In the genomic region with DNA sequence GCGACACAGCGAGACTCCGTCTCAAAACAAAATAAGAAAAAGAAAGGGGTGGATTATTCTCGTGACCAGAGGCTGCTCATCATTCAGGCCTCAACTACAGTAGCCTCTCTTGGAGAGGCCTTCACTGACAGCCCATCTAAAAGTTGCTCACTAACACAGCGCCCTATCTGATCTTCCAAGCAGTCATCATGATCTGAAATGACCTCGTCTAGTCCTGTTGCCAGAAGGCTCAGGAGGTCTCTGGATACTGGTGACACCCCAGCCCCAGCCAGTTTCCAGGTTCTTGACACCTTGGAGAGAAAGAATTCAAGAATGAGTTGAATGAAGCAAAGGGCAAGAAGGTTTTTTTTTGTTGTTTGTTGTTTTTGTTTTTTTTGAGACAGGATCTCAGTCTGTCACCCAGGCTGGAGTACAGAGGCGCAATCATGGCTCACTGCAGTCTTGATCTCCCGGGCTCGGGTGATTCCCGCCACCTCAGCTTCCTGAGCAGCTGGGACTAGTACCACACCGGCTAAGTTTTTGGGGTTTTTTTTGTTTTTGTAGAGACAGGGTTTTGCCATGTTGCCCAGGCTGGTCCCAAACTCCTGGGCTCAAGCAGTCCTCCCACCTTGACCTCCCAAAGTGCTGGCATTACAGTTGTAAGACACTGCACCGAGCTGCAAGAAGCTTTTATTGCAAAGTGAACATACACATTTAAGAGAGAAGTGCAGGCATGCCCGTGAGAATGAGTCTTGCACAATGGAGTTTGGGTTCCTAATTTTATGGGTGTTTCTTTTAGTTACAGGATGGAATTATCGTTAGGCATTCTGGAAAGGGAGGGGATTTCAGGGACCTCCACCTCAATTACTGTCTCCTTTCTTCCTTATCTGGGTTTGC, we compare ENCODE assay signal across 9 cellular contexts. TPM values are rescaled to one million over a fixed set of nuclear protein-coding genes. Genes with fewer than 3 reads are reported as not detected.
DNase-seq lines count a peak whose midpoint lies in the region; ATAC-seq and TF ChIP-seq lines count a peak whose summit lies in the region.
"Had no signal": no experiment of that assay in that cellular context is flagged by ENCODE, and none has a peak within 500 bp of the region (broad histone marks: within the 10 kb centered on the region; RNA-seq: fewer than 3 reads in every experiment).

No MANE protein-coding gene starts in this region.

- intact Hi-C loops in activated naive CD4-positive, alpha-beta T cell treated with anti-CD3 and anti-CD28 coated beads for 36 hours (cut with micrococcal nuclease) = loop anchor here (5.0 to 10.0 kb wide), 3 partner anchors 212 to 545 kb away; partner anchors contain the start of genes LITAF and SOCS1
- intact Hi-C loops in stomach (cut with DNase I; ENCODE audit: low total_unique reads) = loop anchor here (10.0 kb wide), 1 partner anchor 55 kb away; the partner anchor contains the start of gene TXNDC11

- H3K4me3 ChIP-seq in fibroblast of lung (replicated peaks in 1 of 4; ENCODE audit: control extremely low read depth in 1 of 4, insufficient read depth in 1 of 4, low read depth in 3 of 4, low read length in 4 of 4) (no peak overlapping the region), stomach (peak overlapping the region in 1 of 4 donors; percentile 59), coronary artery (no peak overlapping the region)

- H3K9me3 ChIP-seq in fibroblast of lung (ENCODE audit: control insufficient read depth, insufficient read depth, low read depth, low read length) (no peaks in the 10 kb centered on the region), stomach (no peaks in the 10 kb centered on the region)

- CTCF ChIA-PET in activated naive CD4-positive, alpha-beta T cell treated with anti-CD3 and anti-CD28 coated beads for 36 hours (lab: Charles Lee) = interaction anchor here (0.9 to 1.5 kb wide), 2 partner anchors 30 to 40 kb away, joined by 3 read pairs; no protein-coding TSS in a partner anchor
- CTCF ChIA-PET in T-cell (lab: Charles Lee) = interaction anchor here in 1 of 2 donors (0.6 to 4.0 kb wide), 2 partner anchors 14 to 59 kb away, joined by 3 to 37 read pairs; no protein-coding TSS in a partner anchor

- TF ChIP-seq CTCF in fibroblast of lung (conservative IDR thresholded peaks at IDR 0.05 in 1 of 2, IDR thresholded peaks at IDR 0.05 in 1 of 2; ENCODE audit: low read depth in 1 of 2, low read length in 2 of 2) (no peak), stomach (IDR thresholded peaks at IDR 0.05) (no peak), coronary artery (IDR thresholded peaks at IDR 0.05) (no peak)

- peaks cover 6% of the 10 kb centered on the region for H3K4me1 ChIP-seq in fibroblast of lung (ENCODE audit: control insufficient read depth, extremely low read depth, insufficient read depth, low read length)
- H3K4me1 ChIP-seq in stomach = peaks cover 27 to 46% (median 41%) of the 10 kb centered on the region in 4 donors

- DNase-seq in activated naive CD4-positive, alpha-beta T cell treated with anti-CD3 and anti-CD28 coated beads for 36 hours = peak; percentile 78
- no peak for DNase-seq in activated naive CD4-positive, alpha-beta T cell treated with Interleukin-2 at 50 U/mL for 16 hours
- DNase-seq in T-cell (peak in 18 of 34 experiments; percentile 17 to 55 (median 35)), fibroblast of lung (ENCODE audit: low read depth in 2 of 2) (no peak), stomach (no peak), coronary artery (ENCODE audit: low spot score) (no peak), NCI-H2107 treated with DMSO at 0.1 percent for 48 hours (lab: John Stamatoyannopoulos, UW; ENCODE audit: unreplicated experiment) (no peak), NCI-H2081 (lab: John Stamatoyannopoulos, UW) (no peak)
- DNase-seq: NCI-H187 had no signal

- no peak overlapping the region for H2AFZ ChIP-seq in fibroblast of lung (ENCODE audit: low read length)

- H3K27me3 ChIP-seq in fibroblast of lung (ENCODE audit: control insufficient read depth, insufficient read depth, low read length) (no peaks in the 10 kb centered on the region), stomach (no peaks in the 10 kb centered on the region)

- H3K27ac Mint-ChIP-seq in activated naive CD4-positive, alpha-beta T cell treated with anti-CD3 and anti-CD28 coated beads for 36 hours = peak overlapping the region; percentile 93
- H3K27ac Mint-ChIP-seq in T-cell = peak overlapping the region; percentile 94 to 98

- H4K20me1 ChIP-seq in fibroblast of lung (ENCODE audit: control insufficient read depth, extremely low read depth, insufficient read depth, low read length) = no peaks in the 10 kb centered on the region

- POLR2A ChIA-PET in T-cell (lab: Charles Lee) = interaction anchor here (0.7 to 1.1 kb wide), 3 partner anchors 9 to 13 kb away, joined by 3 to 6 read pairs (median 5); no protein-coding TSS in a partner anchor

- TF ChIP-seq POLR2A in stomach (IDR thresholded peaks at IDR 0.05) = no peak

- peaks cover 49% of the 10 kb centered on the region for H3K4me1 Mint-ChIP-seq in activated naive CD4-positive, alpha-beta T cell treated with anti-CD3 and anti-CD28 coated beads for 36 hours (ENCODE audit: low read depth)
- peaks cover 50 to 56% (median 55%) of the 10 kb centered on the region in 3 donors for H3K4me1 Mint-ChIP-seq in T-cell

- no peaks in the 10 kb centered on the region for H3K36me3 ChIP-seq in fibroblast of lung (ENCODE audit: control insufficient read depth, insufficient read depth, low read length)
- peaks cover 0 to 8% (median 3%) of the 10 kb centered on the region in 4 donors for H3K36me3 ChIP-seq in stomach

- 81 to 90% (median 88%) methylated on average over 14 of the region's 14 CpGs for WGBS in stomach, 5 donors

- H3K4me2 ChIP-seq in fibroblast of lung (ENCODE audit: extremely low read depth, insufficient read depth, low read length) = peak overlapping the region; percentile 18

- H3K79me2 ChIP-seq in fibroblast of lung (ENCODE audit: control insufficient read depth, insufficient read depth, low read length) = peaks cover 37% of the 10 kb centered on the region

- peak in 1 of 4 experiments; percentile 23 for ATAC-seq in T-cell (replicated peaks in 1 of 4)

- no peaks in the 10 kb centered on the region for H3K9me3 Mint-ChIP-seq in activated naive CD4-positive, alpha-beta T cell treated with anti-CD3 and anti-CD28 coated beads for 36 hours
- no peaks in the 10 kb centered on the region for H3K9me3 Mint-ChIP-seq in T-cell

- no peak overlapping the region for H3K9ac ChIP-seq in fibroblast of lung (ENCODE audit: insufficient read depth, low read length)

- H3K4me3 Mint-ChIP-seq in activated naive CD4-positive, alpha-beta T cell treated with anti-CD3 and anti-CD28 coated beads for 36 hours = peak overlapping the region; percentile 92
- peak overlapping the region; percentile 61 to 93 (median 92) for H3K4me3 Mint-ChIP-seq in T-cell

- TF ChIP-seq EP300 in stomach (IDR thresholded peaks at IDR 0.05) = no peak

- H3K27ac ChIP-seq in fibroblast of lung (ENCODE audit: insufficient read depth, low read length) (no peak overlapping the region), stomach (peak overlapping the region in 3 of 5 donors; percentile 36 to 99 (median 99)), coronary artery (no peak overlapping the region)

- peaks cover 29% of the 10 kb centered on the region for H3K36me3 Mint-ChIP-seq in activated naive CD4-positive, alpha-beta T cell treated with anti-CD3 and anti-CD28 coated beads for 36 hours (ENCODE audit: low read depth)
- H3K36me3 Mint-ChIP-seq in T-cell = peaks cover 4% of the 10 kb centered on the region

- no peaks in the 10 kb centered on the region for H3K27me3 Mint-ChIP-seq in activated naive CD4-positive, alpha-beta T cell treated with anti-CD3 and anti-CD28 coated beads for 36 hours (ENCODE audit: low read depth)
- H3K27me3 Mint-ChIP-seq in T-cell = no peaks in the 10 kb centered on the region

RNA-seq across cellular contexts. Expression of gene ZC3H7A, which starts 2.7 kb away (rescaled TPM):
- 100 to 1,000 TPM; 123 to 127 TPM for total RNA-seq in activated naive CD4-positive, alpha-beta T cell treated with anti-CD3 and anti-CD28 coated beads for 36 hours
- total RNA-seq in T-cell (100 to 1,000 TPM in 1 of 5 donors, 10 to 100 TPM in 4; 57.6 to 115 (median 68.2) TPM), fibroblast of lung (37.5 and 52.8 TPM in 2 replicates), stomach (100 to 1,000 TPM in 1 of 5 donors, 10 to 100 TPM in 4; 49.1 to 110 (median 92.1) TPM)
- polyA plus RNA-seq in fibroblast of lung (48.9 and 60.4 TPM in 2 replicates), stomach (10 to 100 TPM; 16.1 to 23.3 (median 20.0) TPM)
- polyA plus RNA-seq in fibroblast of lung (2012) = 35.6 and 39.9 TPM in 2 replicates
- 21.8 and 27.5 TPM in 2 replicates for polyA minus RNA-seq in fibroblast of lung (ENCODE audit: low replicate concordance)

RNA-seq across cellular contexts. Expression of gene RSL1D1, which starts 51.6 kb away (rescaled TPM):
- total RNA-seq in activated naive CD4-positive, alpha-beta T cell treated with anti-CD3 and anti-CD28 coated beads for 36 hours = 100 to 1,000 TPM; 354 to 365 TPM
- total RNA-seq in T-cell (100 to 1,000 TPM; 165 to 205 (median 180) TPM), fibroblast of lung (40.5 and 56.2 TPM in 2 replicates), stomach (100 to 1,000 TPM in 2 of 5 donors, 10 to 100 TPM in 3; 21.1 to 255 (median 87.8) TPM)
- polyA plus RNA-seq in fibroblast of lung (153 and 158 TPM in 2 replicates), stomach (100 to 1,000 TPM in 1 of 3 donors, 10 to 100 TPM in 2; 52.7 to 146 (median 65.6) TPM)
- 100 and 104 TPM in 2 replicates for polyA plus RNA-seq in fibroblast of lung (2012)
- 3.1 and 6.7 TPM in 2 replicates for polyA minus RNA-seq in fibroblast of lung (ENCODE audit: low replicate concordance)

RNA-seq across cellular contexts. Expression of gene TXNDC11, which starts 57.1 kb away (rescaled TPM):
- total RNA-seq in activated naive CD4-positive, alpha-beta T cell treated with anti-CD3 and anti-CD28 coated beads for 36 hours = 10 to 100 TPM; 24.6 to 25.5 TPM
- total RNA-seq in T-cell (10 to 100 TPM; 44.0 to 76.3 (median 54.0) TPM), fibroblast of lung (16.9 and 26.8 TPM in 2 replicates), stomach (10 to 100 TPM; 24.1 to 72.9 (median 51.1) TPM)
- polyA plus RNA-seq in fibroblast of lung (43.8 and 46.2 TPM in 2 replicates), stomach (10 to 100 TPM; 27.0 to 42.9 (median 41.3) TPM)
- polyA plus RNA-seq in fibroblast of lung (2012) = 27.9 and 29.0 TPM in 2 replicates
- polyA minus RNA-seq in fibroblast of lung (ENCODE audit: low replicate concordance) = 22.8 and 34.3 TPM in 2 replicates

Comparison
In these comparisons a context has a peak if more than half of its experiments do, and no peak if none do; other contexts are left out.
1. DNase-seq: peak in activated naive CD4-positive, alpha-beta T cell treated with anti-CD3 and anti-CD28 coated beads for 36 hours (single experiment) and T-cell (18 of 34); none in activated naive CD4-positive, alpha-beta T cell treated with Interleukin-2 at 50 U/mL for 16 hours (single experiment), fibroblast of lung (0 of 2), stomach (single experiment), coronary artery (single experiment), NCI-H2107 treated with DMSO at 0.1 percent for 48 hours (single experiment) and NCI-H2081 (0 of 2).
2. H3K27ac ChIP-seq: peak in stomach (3 of 5); none in fibroblast of lung (single experiment) and coronary artery (0 of 2).